In the genomic region with DNA sequence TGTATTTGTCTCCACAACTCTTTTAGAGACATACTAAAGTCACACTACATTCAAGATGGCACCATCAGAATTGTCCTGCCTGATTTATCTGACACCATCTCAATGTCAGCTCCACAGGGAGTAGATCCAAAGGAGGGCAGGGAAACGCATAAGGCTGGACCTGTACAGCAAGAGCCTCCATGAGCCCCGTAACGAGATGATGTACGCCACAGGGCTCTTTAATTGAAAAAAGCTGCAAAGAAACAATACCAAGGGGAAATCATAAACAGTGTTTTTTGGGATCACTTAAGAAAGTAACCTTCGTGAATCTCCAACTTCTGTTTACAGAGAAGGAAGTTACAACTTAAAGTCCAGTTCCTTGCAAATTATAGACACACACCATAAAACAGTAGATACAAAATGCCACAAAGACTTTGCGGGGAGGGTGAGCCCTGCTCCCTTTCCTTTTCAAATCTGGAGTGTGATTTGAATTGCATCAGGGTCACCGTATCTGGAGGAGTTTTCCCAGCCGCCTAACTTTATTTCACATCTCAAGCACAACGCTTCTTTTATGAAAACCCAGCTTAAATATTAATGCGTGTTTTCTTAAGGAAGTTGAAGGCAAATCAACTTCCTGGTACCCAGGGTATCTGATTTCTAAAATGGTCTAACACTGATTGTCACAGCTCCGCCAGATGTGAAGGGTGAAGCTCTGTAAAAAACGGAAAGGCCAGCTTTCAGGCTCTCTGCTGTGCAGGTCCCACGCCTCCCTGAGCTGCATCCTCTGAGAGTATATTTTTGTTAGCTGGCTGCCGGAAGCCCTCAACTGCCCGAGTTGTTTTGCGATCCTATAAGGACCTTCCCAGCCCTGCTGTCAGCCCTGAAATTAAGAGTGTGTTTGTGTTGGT, we compare ENCODE assay signal across 8 cellular contexts.
DNase-seq lines count a peak whose midpoint lies in the region; ATAC-seq and TF ChIP-seq lines count a peak whose summit lies in the region.

No MANE protein-coding gene starts in this region.

- intact Hi-C loops in spleen (cut with DNase I; ENCODE audit: low total_unique reads) = no loop called here

- H3K9me3 ChIP-seq in BE2C (no peaks in the 10 kb centered on the region), spleen (no peaks in the 10 kb centered on the region)

- TF ChIP-seq CTCF in BE2C (IDR thresholded peaks at IDR 0.05; ENCODE audit: low read depth, low read length) (no peak), spleen (IDR thresholded peaks at IDR 0.05 in 8 of 11, conservative IDR thresholded peaks at IDR 0.05 in 3 of 11) (no peak)

- peak; percentile 83 for ATAC-seq in GM19328 (IDR thresholded peaks at IDR 0.05; ENCODE audit: unreplicated experiment)
- peak; percentile 88 for ATAC-seq in HG03280 (IDR thresholded peaks at IDR 0.05; ENCODE audit: unreplicated experiment)
- peak; percentile 60 for ATAC-seq in esophagus mucosa

- no peaks in the 10 kb centered on the region for H3K36me3 ChIP-seq in BE2C
- no peaks in the 10 kb centered on the region for H3K36me3 ChIP-seq in spleen

- WGBS in spleen, 5 donors = 16 to 29% (median 22%) methylated on average over 16 of the region's 16 CpGs

- peak in 1 of 3 donors; percentile 13 for TF ChIP-seq POLR2A in spleen (IDR thresholded peaks at IDR 0.05)

- DNase-seq in BE2C (no peak), spleen (peak; percentile 80), amniotic stem cell (lab: John Stamatoyannopoulos, UW) (no peak), NCI-H1436 treated with DMSO at 0.1 percent for 48 hours (lab: John Stamatoyannopoulos, UW) (no peak), KG1 (lab: John Stamatoyannopoulos, UW) (no peak)

- H3K4me1 ChIP-seq in BE2C (peaks cover 8% of the 10 kb centered on the region), spleen (peaks cover 0 to 46% (median 30%) of the 10 kb centered on the region in 6 donors)

- H3K27me3 ChIP-seq in BE2C = no peaks in the 10 kb centered on the region
- no peaks in the 10 kb centered on the region for H3K27me3 ChIP-seq in spleen (replicated peaks in 1 of 7)

- H3K4me3 ChIP-seq in BE2C (ENCODE audit: low read depth, low read length) (peak overlapping the region; percentile 23), spleen (peak overlapping the region in 6 of 8 donors; percentile 0 to 49 (median 12))

- peak overlapping the region; percentile 73 to 87 (median 80) for H3K27ac ChIP-seq in spleen
